ENCODE assay signal across 18 cellular contexts in genomic region chr3:53022647-53023046, GRCh38.
"Had no signal": no experiment of that assay in that cellular context is flagged by ENCODE, and none has a peak within 500 bp of the region (broad histone marks: within the 10 kb centered on the region; RNA-seq: fewer than 3 reads in every experiment).

No MANE protein-coding gene starts in this region.

- H3K9me3 ChIP-seq: heart left ventricle, lower lobe of right lung, ovary, spleen, stomach, testis, upper lobe of right lung had no signal

- H3K4me1 ChIP-seq: lower lobe of right lung, testis had no signal

- H3K27ac Mint-ChIP-seq: activated CD8-positive, alpha-beta memory T cell treated with anti-CD3 and anti-CD28 coated beads, Interleukin-2, amount 10 ng/mL, durations not matched to agents 7 days and 5 days; dendritic cell treated with granulocyte-macrophage colony-stimulating factor and Interleukin-4, amounts not matched to agents 40 ng/mL and 50 ng/mL, for 4 days had no signal

- H3K4me3 Mint-ChIP-seq: activated CD8-positive, alpha-beta memory T cell treated with anti-CD3 and anti-CD28 coated beads, Interleukin-2, amount 10 ng/mL, durations not matched to agents 7 days and 5 days; dendritic cell treated with granulocyte-macrophage colony-stimulating factor and Interleukin-4, amounts not matched to agents 40 ng/mL and 50 ng/mL, for 4 days; immature natural killer cell had no signal

- H3K27me3 Mint-ChIP-seq: activated CD8-positive, alpha-beta memory T cell treated with anti-CD3 and anti-CD28 coated beads, Interleukin-2, amount 10 ng/mL, durations not matched to agents 7 days and 5 days; dendritic cell treated with granulocyte-macrophage colony-stimulating factor and Interleukin-4, amounts not matched to agents 40 ng/mL and 50 ng/mL, for 4 days had no signal

- H3K9me3 Mint-ChIP-seq: dendritic cell treated with granulocyte-macrophage colony-stimulating factor and Interleukin-4, amounts not matched to agents 40 ng/mL and 50 ng/mL, for 4 days; immature natural killer cell had no signal

- ATAC-seq: heart left ventricle, lower lobe of right lung, sciatic nerve, upper lobe of right lung had no signal

- H3K4me3 ChIP-seq: heart left ventricle, lower lobe of right lung, ovary, spleen, stomach, testis, upper lobe of right lung had no signal

- H3K27me3 ChIP-seq: heart left ventricle, ovary, stomach, testis, upper lobe of right lung had no signal

- DNase-seq: activated CD4-positive, alpha-beta T cell treated with anti-CD3 and anti-CD28 coated beads, Interleukin-2, amount 50 U/mL, for 48 hours; activated CD4-positive, CD25-positive, alpha-beta regulatory T cell treated with anti-CD3 and anti-CD28 coated beads, Interleukin-2, amount 50 U/mL, for 72 hours; activated CD8-positive, alpha-beta memory T cell treated with anti-CD3 and anti-CD28 coated beads, Interleukin-2, amount 10 ng/mL, durations not matched to agents 7 days and 5 days; activated gamma-delta T cell treated with Interleukin-2 at 50 U/mL for 16 hours; activated T-cell treated with anti-CD3 and anti-CD28 coated beads, Interleukin-2, amount 50 U/mL, for 1 hour; effector memory CD4-positive, alpha-beta T cell; heart left ventricle; immature natural killer cell; lower lobe of right lung; midbrain; ovary; spleen; stomach; T-helper 9 cell; testis; upper lobe of right lung had no signal

- H3K27ac ChIP-seq: heart left ventricle, lower lobe of right lung, ovary, stomach, testis, upper lobe of right lung had no signal

- H3K36me3 ChIP-seq: heart left ventricle, lower lobe of right lung, ovary, spleen, upper lobe of right lung had no signal
